ENCODE assay signal across 28 cellular contexts in the genomic region with DNA sequence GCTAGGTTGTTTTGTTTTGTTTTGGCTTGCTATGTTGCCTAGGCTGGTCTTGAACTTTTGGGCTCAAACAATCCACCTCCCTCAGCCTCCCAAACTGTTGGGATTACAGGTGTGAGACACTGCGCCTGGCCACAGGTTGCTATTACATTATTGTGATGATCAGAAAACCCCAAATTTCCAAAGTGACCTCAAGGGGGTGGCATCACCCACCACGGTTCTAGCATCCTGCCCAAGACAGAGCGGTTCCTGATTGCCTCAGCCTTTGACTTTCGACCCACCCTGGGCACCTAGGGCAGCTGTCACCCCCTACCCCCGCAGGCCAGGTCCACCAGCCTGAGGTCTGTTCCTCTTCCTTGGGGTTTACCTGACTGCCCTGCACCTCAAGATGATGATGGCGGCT.
"Had no signal": no experiment of that assay in that cellular context is flagged by ENCODE, and none has a peak within 500 bp of the region (broad histone marks: within the 10 kb centered on the region; RNA-seq: fewer than 3 reads in every experiment).

No MANE protein-coding gene starts in this region.

- H3K36me3 Mint-ChIP-seq: activated naive CD8-positive, alpha-beta T cell had no signal

- H3K4me3 ChIP-seq: breast epithelium, colonic mucosa, esophagus squamous epithelium, gastrocnemius medialis, ovary, psoas muscle, skin epidermis, stomach, suprapubic skin, transverse colon, vagina had no signal

- H3K27me3 Mint-ChIP-seq: activated naive CD8-positive, alpha-beta T cell had no signal

- H3K4me3 Mint-ChIP-seq: activated naive CD8-positive, alpha-beta T cell; activated T-cell treated with anti-CD3 and anti-CD28 coated beads, Interleukin-2, amount 50 U/mL, for 4 hours; central memory CD8-positive, alpha-beta T cell; endodermal cell; nephron had no signal

- H3K36me3 ChIP-seq: breast epithelium, colonic mucosa, esophagus squamous epithelium, gastrocnemius medialis, neutrophil, ovary, stomach, suprapubic skin, transverse colon, vagina had no signal

- DNase-seq: activated CD8-positive, alpha-beta memory T cell treated with anti-CD3 and anti-CD28 coated beads, Interleukin-2, amount 50 U/mL, for 48 hours; activated naive CD4-positive, alpha-beta T cell; activated T-cell treated with anti-CD3 and anti-CD28 coated beads, Interleukin-2, amount 50 U/mL, for 4 hours; amniotic stem cell; colonic mucosa; endodermal cell; esophagus squamous epithelium; gastrocnemius medialis; head of caudate nucleus; hypothalamus; islet precursor cell; left cardiac atrium; ovary; psoas muscle; right cardiac atrium; stimulated activated CD4-positive, alpha-beta T cell treated with anti-CD3 and anti-CD28 coated beads, Interleukin-1b, Interleukin-23, amount 100 ng/mL, for 48 hours; stomach; T-helper 9 cell; transverse colon had no signal

- H3K27ac Mint-ChIP-seq: activated naive CD8-positive, alpha-beta T cell; activated T-helper 2 cell treated with anti-CD3 and anti-CD28 coated beads, Interferon-gamma antibody, Interleukin-2, Interleukin-4, amounts not matched to agents 10 μg/mL and 5 μg/mL and 100 μg/mL, durations not matched to agents 14 hours and 24 hours and 36 hours; endodermal cell; nephron had no signal

- ATAC-seq: activated T-cell treated with anti-CD3 and anti-CD28 coated beads, Interleukin-2, amount 50 U/mL, for 4 hours; gastrocnemius medialis; left cardiac atrium; psoas muscle; right cardiac atrium had no signal

- H3K9me3 Mint-ChIP-seq: activated T-cell treated with anti-CD3 and anti-CD28 coated beads, Interleukin-2, amount 50 U/mL, for 4 hours; activated T-helper 2 cell treated with anti-CD3 and anti-CD28 coated beads, Interferon-gamma antibody, Interleukin-2, Interleukin-4, amounts not matched to agents 10 μg/mL and 5 μg/mL and 100 μg/mL, durations not matched to agents 14 hours and 24 hours and 36 hours; central memory CD8-positive, alpha-beta T cell had no signal

- H3K27ac ChIP-seq: breast epithelium, colonic mucosa, esophagus squamous epithelium, gastrocnemius medialis, neutrophil, ovary, psoas muscle, skin epidermis, stomach, suprapubic skin, transverse colon, vagina had no signal

- H3K9me3 ChIP-seq: breast epithelium, colonic mucosa, esophagus squamous epithelium, gastrocnemius medialis, neutrophil, ovary, psoas muscle, stomach, suprapubic skin, transverse colon, vagina had no signal

- H3K27me3 ChIP-seq: breast epithelium, colonic mucosa, esophagus squamous epithelium, gastrocnemius medialis, neutrophil, ovary, stomach, suprapubic skin, transverse colon, vagina had no signal

- H3K4me1 Mint-ChIP-seq: central memory CD8-positive, alpha-beta T cell; endodermal cell; nephron had no signal

- H3K4me1 ChIP-seq: breast epithelium, colonic mucosa, esophagus squamous epithelium, gastrocnemius medialis, psoas muscle, suprapubic skin, transverse colon, vagina had no signal
